Comparison of ENCODE assay signal across 16 cellular contexts in the genomic region with DNA sequence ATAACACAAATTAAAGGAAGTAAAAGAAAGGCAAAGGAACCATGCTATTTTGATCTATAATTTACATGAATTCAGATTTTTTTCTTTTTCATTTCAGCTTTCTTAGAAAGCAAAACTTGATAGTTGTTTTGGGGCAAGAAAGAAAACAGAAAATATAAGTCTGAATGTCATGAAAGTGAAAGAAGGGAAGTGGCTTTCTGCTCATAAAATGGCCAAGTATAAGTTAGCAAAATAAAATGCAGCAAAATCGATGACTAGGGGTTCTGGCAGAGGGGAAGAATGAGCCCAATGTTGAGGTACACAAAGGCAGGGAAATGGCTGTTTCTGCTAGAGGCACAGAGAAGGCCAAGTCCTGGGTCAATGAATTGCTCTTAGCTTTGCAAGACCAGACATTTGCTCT. TPM values are rescaled to one million over a fixed set of nuclear protein-coding genes. Genes with fewer than 3 reads are reported as not detected.
DNase-seq lines count a peak whose midpoint lies in the region; ATAC-seq and TF ChIP-seq lines count a peak whose summit lies in the region.
"Had no signal": no experiment of that assay in that cellular context is flagged by ENCODE, and none has a peak within 500 bp of the region (broad histone marks: within the 10 kb centered on the region; RNA-seq: fewer than 3 reads in every experiment).

No MANE protein-coding gene starts in this region.

- H3K4me1 Mint-ChIP-seq in CD4-positive, alpha-beta memory T cell = peaks cover 15 to 25% (median 20%) of the 10 kb centered on the region in 4 donors

- no peaks in the 10 kb centered on the region for H3K36me3 ChIP-seq in CD4-positive, alpha-beta memory T cell (ENCODE audit: insufficient read depth, low read length)
- H3K36me3 ChIP-seq in OCI-LY3 (replicated peaks; ENCODE audit: low read depth, low read length) = no peaks in the 10 kb centered on the region

- H3K4me1 ChIP-seq in CD4-positive, alpha-beta memory T cell (ENCODE audit: insufficient read depth, low read length) = peaks cover 16% of the 10 kb centered on the region
- peaks cover 8% of the 10 kb centered on the region for H3K4me1 ChIP-seq in OCI-LY3 (ENCODE audit: low read length)

- TF ChIP-seq CTCF in OCI-LY3 (IDR thresholded peaks at IDR 0.05; ENCODE audit: low read depth, low read length) = no peak

- H3K79me2 ChIP-seq in OCI-LY3 (ENCODE audit: low read length) = no peaks in the 10 kb centered on the region

- DNase-seq in CD4-positive, alpha-beta memory T cell = no peak
- DNase-seq in SW 1271 (lab: John Stamatoyannopoulos, UW) = no peak
- DNase-seq in 8988T = no peak
- no peak for DNase-seq in G401 (ENCODE audit: low spot score)
- DNase-seq: activated naive CD4-positive, alpha-beta T cell treated with anti-CD3 and anti-CD28 coated beads for 36 hours; GM23248; NCI-H2029 treated with DMSO at 0.1 percent for 48 hours had no signal

- no peaks in the 10 kb centered on the region for H3K27me3 ChIP-seq in CD4-positive, alpha-beta memory T cell (ENCODE audit: insufficient read depth, low read length)
- H3K27me3 ChIP-seq in OCI-LY3 (ENCODE audit: low read depth, low read length) = peaks cover 22% of the 10 kb centered on the region; the same call in 1 of the 2 replicates

- peak overlapping the region; percentile 26; the same call in 1 of the 2 replicates for H3K4me2 ChIP-seq in OCI-LY3 (ENCODE audit: low read length)

- intact Hi-C loops in CD4-positive, alpha-beta memory T cell (cut with micrococcal nuclease) = no loop called here

- H3K4me3 ChIP-seq in CD4-positive, alpha-beta memory T cell (ENCODE audit: low read length in 2 of 2) = no peak overlapping the region
- H3K4me3 ChIP-seq in OCI-LY3 (ENCODE audit: low read length) = no peak overlapping the region
- H3K4me3 ChIP-seq: GM23248 had no signal

- ATAC-seq in GM18873 (IDR thresholded peaks at IDR 0.05; ENCODE audit: low FRiP score, unreplicated experiment) = peak; percentile 48
- ATAC-seq in HG02870 (IDR thresholded peaks at IDR 0.05; ENCODE audit: unreplicated experiment) = peak; percentile 41
- no peak for ATAC-seq in HG03280 (IDR thresholded peaks at IDR 0.05; ENCODE audit: unreplicated experiment)

- POLR2A ChIA-PET in CD4-positive, alpha-beta memory T cell (lab: Charles Lee; ENCODE audit: partially characterized antibody) = no interaction called here

- peak overlapping the region in 6 of 7 donors; percentile 9 to 84 (median 66) for H3K27ac Mint-ChIP-seq in CD4-positive, alpha-beta memory T cell
- H3K27ac Mint-ChIP-seq: activated naive CD4-positive, alpha-beta T cell treated with anti-CD3 and anti-CD28 coated beads for 36 hours had no signal

- peaks cover 5 to 11% of the 10 kb centered on the region in 2 donors for H3K36me3 Mint-ChIP-seq in CD4-positive, alpha-beta memory T cell

- no peaks in the 10 kb centered on the region for H4K20me1 ChIP-seq in OCI-LY3 (ENCODE audit: insufficient read depth, low read length)

- peaks cover 2 to 19% (median 13%) of the 10 kb centered on the region in 8 donors for H3K9me3 Mint-ChIP-seq in CD4-positive, alpha-beta memory T cell

- no peaks in the 10 kb centered on the region for H3K27me3 Mint-ChIP-seq in CD4-positive, alpha-beta memory T cell

- CTCF ChIA-PET in CD4-positive, alpha-beta memory T cell (lab: Charles Lee; ENCODE audit: partially characterized antibody) = interaction anchor here (1.0 to 1.1 kb wide), 2 partner anchors 9 to 181 kb away, joined by 4 to 5 read pairs; no protein-coding TSS in a partner anchor

- in situ Hi-C loops in G401 (cut with HindIII; ENCODE audit: low sequenced_read_pairs) = no loop called here

- no peak overlapping the region for H2AFZ ChIP-seq in OCI-LY3 (ENCODE audit: low read depth, low read length)
- H2AFZ ChIP-seq: GM23248 had no signal

- H3K4me3 Mint-ChIP-seq in CD4-positive, alpha-beta memory T cell = peak overlapping the region in 6 of 8 donors; percentile 13 to 60 (median 33)
- H3K4me3 Mint-ChIP-seq: activated naive CD4-positive, alpha-beta T cell treated with anti-CD3 and anti-CD28 coated beads for 36 hours had no signal

- H3K9ac ChIP-seq in OCI-LY3 (ENCODE audit: low read length) = no peak overlapping the region
- H3K9ac ChIP-seq: GM23248 had no signal

- no peak overlapping the region for H3K27ac ChIP-seq in CD4-positive, alpha-beta memory T cell (ENCODE audit: low read depth, low read length)
- H3K27ac ChIP-seq in OCI-LY3 (ENCODE audit: low read length) = no peak overlapping the region
- H3K27ac ChIP-seq: GM23248, VCaP had no signal

- H3K9me3 ChIP-seq in CD4-positive, alpha-beta memory T cell (ENCODE audit: control insufficient read depth in 1 of 2, low read length in 2 of 2) = no peaks in the 10 kb centered on the region
- no peaks in the 10 kb centered on the region for H3K9me3 ChIP-seq in OCI-LY3 (ENCODE audit: insufficient read depth, low read length)

RNA-seq across cellular contexts. Expression of a gene that starts 3.0 kb away (rescaled TPM):
- total RNA-seq in CD4-positive, alpha-beta memory T cell = not detected
- not detected for polyA plus RNA-seq in CD4-positive, alpha-beta memory T cell
- not detected in 2 replicates for total RNA-seq in G401 (2014; rRNA removed; shearing (Covaris generic))
- total RNA-seq: activated naive CD4-positive, alpha-beta T cell treated with anti-CD3 and anti-CD28 coated beads for 36 hours; dermis microvascular lymphatic vessel endothelial cell; frontal cortex; GM23248; HT-29 had no signal
- polyA plus RNA-seq: BJ, GM23248 had no signal

RNA-seq across cellular contexts. Expression of a gene that starts 21.8 kb away (rescaled TPM):
- total RNA-seq in CD4-positive, alpha-beta memory T cell = not detected
- not detected for polyA plus RNA-seq in CD4-positive, alpha-beta memory T cell
- total RNA-seq in G401 (2014; rRNA removed; shearing (Covaris generic)) = not detected in 2 replicates
- total RNA-seq: activated naive CD4-positive, alpha-beta T cell treated with anti-CD3 and anti-CD28 coated beads for 36 hours; dermis microvascular lymphatic vessel endothelial cell; frontal cortex; GM23248; HT-29 had no signal
- polyA plus RNA-seq: BJ, GM23248 had no signal

RNA-seq across cellular contexts. Expression of a gene that starts 42.8 kb away (rescaled TPM):
- total RNA-seq in CD4-positive, alpha-beta memory T cell = not detected
- polyA plus RNA-seq in CD4-positive, alpha-beta memory T cell = not detected
- not detected in 2 replicates for total RNA-seq in G401 (2014; rRNA removed; shearing (Covaris generic))
- total RNA-seq: activated naive CD4-positive, alpha-beta T cell treated with anti-CD3 and anti-CD28 coated beads for 36 hours; dermis microvascular lymphatic vessel endothelial cell; frontal cortex; GM23248; HT-29 had no signal
- polyA plus RNA-seq: BJ, GM23248 had no signal

RNA-seq across cellular contexts. Expression of a gene that starts 57.4 kb away (rescaled TPM):
- total RNA-seq in CD4-positive, alpha-beta memory T cell = not detected
- polyA plus RNA-seq in CD4-positive, alpha-beta memory T cell = not detected
- not detected in 2 replicates for total RNA-seq in G401 (2014; rRNA removed; shearing (Covaris generic))
- total RNA-seq: activated naive CD4-positive, alpha-beta T cell treated with anti-CD3 and anti-CD28 coated beads for 36 hours; dermis microvascular lymphatic vessel endothelial cell; frontal cortex; GM23248; HT-29 had no signal
- polyA plus RNA-seq: BJ, GM23248 had no signal
